In the genomic region with DNA sequence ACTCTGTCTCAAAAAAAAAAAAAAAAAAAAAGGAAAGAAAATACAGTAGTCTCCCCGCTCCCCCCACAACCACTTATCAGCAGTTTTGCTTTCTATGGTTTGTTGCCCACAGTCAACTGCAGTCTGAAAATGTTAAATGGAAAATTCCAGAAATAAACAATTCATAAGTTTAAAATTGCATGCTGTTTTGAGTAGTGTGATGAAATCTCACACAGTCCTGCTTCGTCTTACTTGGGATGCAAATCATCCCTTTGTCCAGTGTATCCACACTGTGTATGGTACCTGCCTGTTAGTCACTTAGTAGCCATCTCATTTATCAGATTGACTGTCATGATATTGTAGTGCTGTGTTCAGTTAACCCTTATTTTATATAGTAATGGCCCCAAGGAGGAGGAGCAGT, we compare ENCODE assay signal across 19 cellular contexts.
"Had no signal": no experiment of that assay in that cellular context is flagged by ENCODE, and none has a peak within 500 bp of the region (broad histone marks: within the 10 kb centered on the region; RNA-seq: fewer than 3 reads in every experiment).

No MANE protein-coding gene starts in this region.

- H3K27ac ChIP-seq: hepatocyte, neutrophil, pancreas, spleen, thoracic aorta, upper lobe of right lung, WERI-Rb-1 had no signal

- H3K36me3 ChIP-seq: pancreas, thoracic aorta, upper lobe of right lung, WERI-Rb-1 had no signal

- DNase-seq: activated CD4-positive, alpha-beta T cell treated with anti-CD3 and anti-CD28 coated beads, Interleukin-2, amount 50 U/mL, for 48 hours; activated naive CD8-positive, alpha-beta T cell treated with anti-CD3 and anti-CD28 coated beads, Interleukin-2, amount 10 ng/mL, durations not matched to agents 7 days and 5 days; activated T-cell treated with anti-CD3 and anti-CD28 coated beads for 4 hours; aorta; cerebellar nuclear complex; effector CD4-positive, alpha-beta T cell; left cardiac atrium; natural killer cell; pancreas; spleen; stimulated activated CD4-positive, alpha-beta T cell treated with anti-CD3 and anti-CD28 coated beads, Interleukin-4, amount 100 ng/mL, for 4 hours; upper lobe of right lung; WERI-Rb-1 had no signal

- H3K9me3 ChIP-seq: neutrophil, pancreas, spleen, thoracic aorta, upper lobe of right lung had no signal

- H3K4me1 Mint-ChIP-seq: activated naive CD8-positive, alpha-beta T cell treated with anti-CD3 and anti-CD28 coated beads, Interleukin-2, amount 10 ng/mL, durations not matched to agents 7 days and 5 days had no signal

- H3K36me3 Mint-ChIP-seq: natural killer cell had no signal

- FAIRE-seq: pancreas had no signal

- H3K9me3 Mint-ChIP-seq: activated naive CD8-positive, alpha-beta T cell treated with anti-CD3 and anti-CD28 coated beads, Interleukin-2, amount 10 ng/mL, durations not matched to agents 7 days and 5 days; natural killer cell; stimulated activated memory B cell treated with anti-CD40 and anti-IgM and Interleukin-4, amounts not matched to agents 10 μg/mL and 1 μg/mL and 100 μg/mL, for 72 hours had no signal

- H3K4me3 ChIP-seq: hepatocyte, pancreas, spleen, thoracic aorta, upper lobe of right lung had no signal

- ATAC-seq: esophagus mucosa; left cardiac atrium; natural killer cell; pancreas; sciatic nerve; stimulated activated memory B cell treated with anti-CD40 and anti-IgM and Interleukin-4, amounts not matched to agents 10 μg/mL and 1 μg/mL and 100 μg/mL, for 72 hours; upper lobe of right lung had no signal

- H3K4me1 ChIP-seq: pancreas, spleen, upper lobe of right lung had no signal

- H3K27me3 Mint-ChIP-seq: activated naive CD8-positive, alpha-beta T cell treated with anti-CD3 and anti-CD28 coated beads, Interleukin-2, amount 10 ng/mL, durations not matched to agents 7 days and 5 days; stimulated activated memory B cell treated with anti-CD40 and anti-IgM and Interleukin-4, amounts not matched to agents 10 μg/mL and 1 μg/mL and 100 μg/mL, for 72 hours had no signal

- H3K4me3 Mint-ChIP-seq: activated naive CD8-positive, alpha-beta T cell treated with anti-CD3 and anti-CD28 coated beads, Interleukin-2, amount 10 ng/mL, durations not matched to agents 7 days and 5 days; natural killer cell; stimulated activated memory B cell treated with anti-CD40 and anti-IgM and Interleukin-4, amounts not matched to agents 10 μg/mL and 1 μg/mL and 100 μg/mL, for 72 hours had no signal

- H3K27me3 ChIP-seq: hepatocyte, neutrophil, pancreas, spleen, upper lobe of right lung had no signal

- H3K27ac Mint-ChIP-seq: activated naive CD8-positive, alpha-beta T cell treated with anti-CD3 and anti-CD28 coated beads, Interleukin-2, amount 10 ng/mL, durations not matched to agents 7 days and 5 days; natural killer cell; stimulated activated memory B cell treated with anti-CD40 and anti-IgM and Interleukin-4, amounts not matched to agents 10 μg/mL and 1 μg/mL and 100 μg/mL, for 72 hours had no signal
